ENCODE assay signal across 12 cellular contexts in the genomic region with DNA sequence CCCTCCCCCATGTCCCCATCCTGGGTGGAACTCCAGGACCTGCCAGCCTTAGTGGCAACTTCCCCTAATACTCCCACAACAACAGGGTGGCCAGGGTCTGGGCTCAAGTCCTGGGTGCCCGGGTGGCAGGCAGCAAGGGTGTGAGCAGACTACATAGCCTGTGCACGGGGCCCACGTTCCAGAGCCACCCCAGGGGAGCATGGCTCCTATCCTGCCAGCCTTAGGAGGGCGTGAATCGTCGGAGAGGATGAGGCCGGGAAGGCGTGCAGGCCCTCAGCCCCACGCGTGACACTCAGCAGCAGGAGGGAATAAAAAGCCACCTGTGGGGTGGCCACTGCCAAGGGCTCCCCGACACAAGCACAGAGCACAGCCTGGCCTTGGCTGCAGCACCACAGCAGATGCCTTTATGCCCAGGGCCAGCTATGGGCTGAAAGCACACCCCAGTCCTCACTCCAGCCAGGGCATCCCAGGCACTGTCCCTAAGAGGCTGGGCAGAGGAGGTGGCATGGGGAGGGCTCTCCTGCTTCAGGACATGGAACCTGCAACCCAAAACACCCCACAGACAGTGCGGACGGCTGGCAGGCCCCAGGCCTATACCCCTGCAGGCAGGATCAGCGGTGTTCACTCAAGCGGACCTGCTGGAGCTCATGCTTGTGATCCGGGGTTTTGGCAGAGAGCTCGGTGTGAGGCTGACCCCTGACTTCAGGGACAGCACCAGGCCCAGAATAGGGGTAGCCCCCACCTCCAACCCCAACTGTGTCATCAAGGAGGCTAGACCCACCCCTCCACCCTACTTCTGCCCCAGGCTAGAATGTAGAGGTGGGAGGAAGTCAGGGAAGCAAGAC. TPM values are rescaled to one million over a fixed set of nuclear protein-coding genes. Genes with fewer than 3 reads are reported as not detected.
DNase-seq lines count a peak whose midpoint lies in the region; ATAC-seq and TF ChIP-seq lines count a peak whose summit lies in the region.
"Had no signal": no experiment of that assay in that cellular context is flagged by ENCODE, and none has a peak within 500 bp of the region (broad histone marks: within the 10 kb centered on the region; RNA-seq: fewer than 3 reads in every experiment).

No MANE protein-coding gene starts in this region.

- H3K4me1 Mint-ChIP-seq in WTC11, result peaks cover 77% of the 10 kb centered on the region
- H3K4me1 Mint-ChIP-seq in activated T-cell treated with anti-CD3 and anti-CD28 coated beads, Interleukin-2, amount 50 U/mL, for 4 hours (ENCODE audit: low read depth), result peaks cover 6% of the 10 kb centered on the region

- H3K27ac ChIP-seq in ACC112 (ENCODE audit: low read depth, low read length) (peak overlapping the region; percentile 98), parathyroid adenoma (no peak overlapping the region)

- no peaks in the 10 kb centered on the region for H3K9me3 ChIP-seq in parathyroid adenoma (ENCODE audit: control insufficient read depth, low read length)
- H3K9me3 ChIP-seq: BE2C had no signal

- peak overlapping the region; percentile 92 for H3K4me2 ChIP-seq in parathyroid adenoma (ENCODE audit: low read length)

- TF ChIP-seq CTCF in WTC11 (IDR thresholded peaks at IDR 0.05), result no peak
- no peak for TF ChIP-seq CTCF in parathyroid adenoma (IDR thresholded peaks at IDR 0.05)

- no peaks in the 10 kb centered on the region for H3K36me3 ChIP-seq in ACC112 (ENCODE audit: insufficient read depth, low read length)
- no peaks in the 10 kb centered on the region for H3K36me3 ChIP-seq in parathyroid adenoma (ENCODE audit: control insufficient read depth, insufficient read depth, low read length)
- H3K36me3 ChIP-seq: BE2C had no signal

- no peaks in the 10 kb centered on the region for H3K27me3 ChIP-seq in ACC112 (ENCODE audit: insufficient read depth, low read length)
- no peaks in the 10 kb centered on the region for H3K27me3 ChIP-seq in parathyroid adenoma (ENCODE audit: control insufficient read depth, insufficient read depth, low read length)
- H3K27me3 ChIP-seq: BE2C had no signal

- CTCF ChIA-PET in WTC11 (lab: Charles Lee), result interaction anchor here (0.6 to 1.3 kb wide), 3 partner anchors 9 to 17 kb away, joined by 3 to 11 read pairs (median 3); no protein-coding TSS in a partner anchor

- DNase-seq in WTC11 (ENCODE audit: low spot score), result no peak
- DNase-seq in glomerular visceral epithelial cell (ENCODE audit: extremely low spot score), result peak; percentile 48
- no peak for DNase-seq in activated T-cell treated with anti-CD3 and anti-CD28 coated beads, Interleukin-2, amount 50 U/mL, for 4 hours
- no peak for DNase-seq in NCI-H510A (lab: John Stamatoyannopoulos, UW)
- DNase-seq in NCI-H82 treated with DMSO at 0.1 percent for 48 hours (lab: John Stamatoyannopoulos, UW; ENCODE audit: unreplicated experiment), result no peak
- DNase-seq: activated effector memory CD4-positive, alpha-beta T cell treated with Interleukin-2 at 50 U/mL for 16 hours; BE2C; stimulated activated CD4-positive, alpha-beta T cell treated with anti-CD3 and anti-CD28 coated beads, Interleukin-4, amount 100 ng/mL, for 4 hours had no signal

- H3K4me1 ChIP-seq in ACC112 (ENCODE audit: control insufficient read depth, insufficient read depth, low read length, unreplicated experiment), result peaks cover 77% of the 10 kb centered on the region
- peaks cover 37% of the 10 kb centered on the region for H3K4me1 ChIP-seq in parathyroid adenoma

- H3K4me3 ChIP-seq in ACC112 (ENCODE audit: low read depth, low read length) (peak overlapping the region; percentile 89), parathyroid adenoma (ENCODE audit: low read depth, low read length) (no peak overlapping the region)

- POLR2A ChIA-PET in WTC11 (lab: Charles Lee), result interaction anchor here (1.2 kb wide), 1 partner anchor 17 kb away, joined by 5 read pairs; no protein-coding TSS in a partner anchor

- ATAC-seq in WTC11 (no peak), GM19397 (IDR thresholded peaks at IDR 0.05; ENCODE audit: unreplicated experiment) (no peak)
- no peak for ATAC-seq in activated T-cell treated with anti-CD3 and anti-CD28 coated beads, Interleukin-2, amount 50 U/mL, for 4 hours

- H3K27ac Mint-ChIP-seq in WTC11, result peak overlapping the region; percentile 67
- H3K27ac Mint-ChIP-seq: memory B cell had no signal

- no peak overlapping the region for H2AFZ ChIP-seq in ACC112 (ENCODE audit: low read length, unreplicated experiment)
- H2AFZ ChIP-seq in parathyroid adenoma, result no peak overlapping the region

- peaks cover 87% of the 10 kb centered on the region for H3K79me2 ChIP-seq in ACC112 (ENCODE audit: control insufficient read depth, insufficient read depth, low read length, unreplicated experiment)
- peaks cover 52% of the 10 kb centered on the region for H3K79me2 ChIP-seq in parathyroid adenoma

- H3K9me3 Mint-ChIP-seq in WTC11, result no peaks in the 10 kb centered on the region
- H3K9me3 Mint-ChIP-seq in activated T-cell treated with anti-CD3 and anti-CD28 coated beads, Interleukin-2, amount 50 U/mL, for 4 hours, result no peaks in the 10 kb centered on the region
- H3K9me3 Mint-ChIP-seq: memory B cell had no signal

- no peak overlapping the region for H3K4me3 Mint-ChIP-seq in WTC11
- H3K4me3 Mint-ChIP-seq in activated T-cell treated with anti-CD3 and anti-CD28 coated beads, Interleukin-2, amount 50 U/mL, for 4 hours, result no peak overlapping the region
- H3K4me3 Mint-ChIP-seq: memory B cell had no signal

- no peak overlapping the region for H3K9ac ChIP-seq in parathyroid adenoma

- no peaks in the 10 kb centered on the region for H3K27me3 Mint-ChIP-seq in WTC11 (ENCODE audit: low read depth)
- H3K27me3 Mint-ChIP-seq in activated T-cell treated with anti-CD3 and anti-CD28 coated beads, Interleukin-2, amount 50 U/mL, for 4 hours (ENCODE audit: low read depth), result peaks cover 39% of the 10 kb centered on the region

- no peaks in the 10 kb centered on the region for H3K36me3 Mint-ChIP-seq in WTC11
- no peaks in the 10 kb centered on the region for H3K36me3 Mint-ChIP-seq in activated T-cell treated with anti-CD3 and anti-CD28 coated beads, Interleukin-2, amount 50 U/mL, for 4 hours (ENCODE audit: insufficient read depth)
- H3K36me3 Mint-ChIP-seq: memory B cell had no signal

TF ChIP-seq in WTC11, 78 proteins besides CTCF, POLR2A, EP300 and RAD21:
- TF ChIP-seq, protein P1, sequence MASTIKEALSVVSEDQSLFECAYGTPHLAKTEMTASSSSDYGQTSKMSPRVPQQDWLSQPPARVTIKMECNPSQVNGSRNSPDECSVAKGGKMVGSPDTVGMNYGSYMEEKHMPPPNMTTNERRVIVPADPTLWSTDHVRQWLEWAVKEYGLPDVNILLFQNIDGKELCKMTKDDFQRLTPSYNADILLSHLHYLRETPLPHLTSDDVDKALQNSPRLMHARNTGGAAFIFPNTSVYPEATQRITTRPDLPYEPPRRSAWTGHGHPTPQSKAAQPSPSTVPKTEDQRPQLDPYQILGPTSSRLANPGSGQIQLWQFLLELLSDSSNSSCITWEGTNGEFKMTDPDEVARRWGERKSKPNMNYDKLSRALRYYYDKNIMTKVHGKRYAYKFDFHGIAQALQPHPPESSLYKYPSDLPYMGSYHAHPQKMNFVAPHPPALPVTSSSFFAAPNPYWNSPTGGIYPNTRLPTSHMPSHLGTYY (CRISPR knock-in tag; IDR thresholded peaks at IDR 0.05), result no peak
- TF ChIP-seq GTF2I (CRISPR knock-in tag; conservative IDR thresholded peaks at IDR 0.05) (no peak), KAT7 (CRISPR knock-in tag; IDR thresholded peaks at IDR 0.05; ENCODE audit: borderline replicate concordance) (no peak), CREB1 (CRISPR knock-in tag; IDR thresholded peaks at IDR 0.05) (no peak), NFE2L1 (CRISPR knock-in tag; IDR thresholded peaks at IDR 0.05) (no peak)
- TF ChIP-seq, protein P2, sequence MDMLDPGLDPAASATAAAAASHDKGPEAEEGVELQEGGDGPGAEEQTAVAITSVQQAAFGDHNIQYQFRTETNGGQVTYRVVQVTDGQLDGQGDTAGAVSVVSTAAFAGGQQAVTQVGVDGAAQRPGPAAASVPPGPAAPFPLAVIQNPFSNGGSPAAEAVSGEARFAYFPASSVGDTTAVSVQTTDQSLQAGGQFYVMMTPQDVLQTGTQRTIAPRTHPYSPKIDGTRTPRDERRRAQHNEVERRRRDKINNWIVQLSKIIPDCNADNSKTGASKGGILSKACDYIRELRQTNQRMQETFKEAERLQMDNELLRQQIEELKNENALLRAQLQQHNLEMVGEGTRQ (CRISPR knock-in tag; IDR thresholded peaks at IDR 0.05), result no peak
- TF ChIP-seq, protein P3, sequence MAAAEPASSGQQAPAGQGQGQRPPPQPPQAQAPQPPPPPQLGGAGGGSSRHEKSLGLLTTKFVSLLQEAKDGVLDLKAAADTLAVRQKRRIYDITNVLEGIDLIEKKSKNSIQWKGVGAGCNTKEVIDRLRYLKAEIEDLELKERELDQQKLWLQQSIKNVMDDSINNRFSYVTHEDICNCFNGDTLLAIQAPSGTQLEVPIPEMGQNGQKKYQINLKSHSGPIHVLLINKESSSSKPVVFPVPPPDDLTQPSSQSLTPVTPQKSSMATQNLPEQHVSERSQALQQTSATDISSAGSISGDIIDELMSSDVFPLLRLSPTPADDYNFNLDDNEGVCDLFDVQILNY (CRISPR knock-in tag; IDR thresholded peaks at IDR 0.05), result no peak

RNA-seq across cellular contexts. Expression of a gene that starts 2.7 kb away (rescaled TPM):
- total RNA-seq in WTC11 (2021), result 87.3 to 95.6 TPM (median 88.6 TPM) in 3 replicates
- 1 to 10 TPM; 1.5 to 4.3 (median 2.9) TPM for total RNA-seq in activated T-cell treated with anti-CD3 and anti-CD28 coated beads, Interleukin-2, amount 50 U/mL, for 4 hours

RNA-seq across cellular contexts. Expression of a gene that starts 30.0 kb away (rescaled TPM):
- 3.9 to 5.7 TPM (median 5.7 TPM) in 3 replicates for total RNA-seq in WTC11 (2021)
- total RNA-seq in activated T-cell treated with anti-CD3 and anti-CD28 coated beads, Interleukin-2, amount 50 U/mL, for 4 hours, result 1 to 10 TPM; 2.2 to 5.5 (median 3.4) TPM

RNA-seq across cellular contexts. Expression of a gene that starts 41.8 kb away (rescaled TPM):
- total RNA-seq in WTC11 (2021), result 5.8 to 11.8 TPM (median 6.8 TPM) in 3 replicates
- total RNA-seq in activated T-cell treated with anti-CD3 and anti-CD28 coated beads, Interleukin-2, amount 50 U/mL, for 4 hours, result 10 to 100 TPM in 1 of 3 donors, 1 to 10 TPM in 2; 5.5 to 10.3 (median 6.7) TPM

Comparison
In these comparisons a context has a peak if more than half of its experiments do, and no peak if none do; other contexts are left out.
1. RNA of a gene that starts 2.7 kb away (total RNA-seq): 87.3 to 95.6 TPM in WTC11; 1.5 to 4.3 TPM in activated T-cell treated with anti-CD3 and anti-CD28 coated beads, Interleukin-2, amount 50 U/mL, for 4 hours; every median in the first group is over 10 times any median in the second.